ENCODE assay signal across 21 cellular contexts in the genomic region with DNA sequence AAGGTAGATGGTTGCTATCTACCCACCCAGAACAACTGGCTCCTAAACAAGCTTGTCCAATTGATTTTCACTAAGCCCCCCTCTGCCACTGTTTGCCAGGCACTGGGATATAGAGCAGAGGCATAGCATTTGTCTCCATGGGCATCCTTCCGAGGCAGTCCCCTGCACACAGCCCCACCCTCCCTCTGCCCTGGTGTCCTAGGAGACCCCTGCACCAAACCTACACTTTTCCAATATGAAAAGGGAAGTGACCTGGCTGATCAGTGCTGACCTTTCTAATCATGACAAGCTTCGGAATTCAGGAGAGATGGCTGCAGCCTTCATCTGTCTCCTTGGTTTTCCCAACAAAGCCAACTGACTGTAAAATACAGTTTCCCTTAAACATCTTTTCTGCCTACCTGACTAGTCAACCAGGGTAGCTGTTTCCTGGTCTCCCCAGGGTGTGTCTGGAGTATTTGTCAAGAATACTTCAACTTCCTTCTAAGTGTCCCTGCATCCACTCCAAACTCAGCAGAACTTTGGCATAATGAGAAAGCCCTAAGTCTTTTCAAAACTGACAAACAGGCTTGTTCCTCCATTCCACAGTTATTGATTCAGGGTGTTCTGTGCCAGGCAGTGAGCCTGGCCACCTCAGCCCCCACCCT. TPM values are rescaled to one million over a fixed set of nuclear protein-coding genes. Genes with fewer than 3 reads are reported as not detected.
"Had no signal": no experiment of that assay in that cellular context is flagged by ENCODE, and none has a peak within 500 bp of the region (broad histone marks: within the 10 kb centered on the region; RNA-seq: fewer than 3 reads in every experiment).

No MANE protein-coding gene starts in this region.

- H3K36me3 ChIP-seq: adrenal gland, gastrocnemius medialis, heart left ventricle, neutrophil, sigmoid colon, vagina had no signal

- H3K27ac ChIP-seq: adrenal gland, gastrocnemius medialis, heart left ventricle, neutrophil, sigmoid colon, vagina had no signal

- H3K4me3 Mint-ChIP-seq: activated CD4-positive, alpha-beta memory T cell treated with anti-CD3 and anti-CD28 coated beads, Interleukin-2, amount 10 ng/mL, durations not matched to agents 7 days and 5 days; effector memory CD8-positive, alpha-beta T cell; natural killer cell; stimulated activated memory B cell treated with anti-CD40 and anti-IgM and Interleukin-4, amounts not matched to agents 10 μg/mL and 1 μg/mL and 100 μg/mL, for 72 hours had no signal

- H3K36me3 Mint-ChIP-seq: natural killer cell; stimulated activated memory B cell treated with anti-CD40 and anti-IgM and Interleukin-4, amounts not matched to agents 10 μg/mL and 1 μg/mL and 100 μg/mL, for 72 hours had no signal

- H3K9me3 Mint-ChIP-seq: activated CD4-positive, alpha-beta memory T cell treated with anti-CD3 and anti-CD28 coated beads, Interleukin-2, amount 10 ng/mL, durations not matched to agents 7 days and 5 days; natural killer cell had no signal

- H3K27me3 ChIP-seq: vagina had no signal

- DNase-seq: activated CD4-positive, alpha-beta T cell treated with anti-CD3 and anti-CD28 coated beads for 48 hours; activated CD4-positive, CD25-positive, alpha-beta regulatory T cell; activated gamma-delta T cell; dermis blood vessel endothelial cell; effector memory CD8-positive, alpha-beta T cell; gastrocnemius medialis; heart left ventricle; natural killer cell; posterior cingulate gyrus; sigmoid colon; stimulated activated CD4-positive, alpha-beta T cell treated with anti-CD3 and anti-CD28 coated beads, Interleukin-4, amount 100 ng/mL, for 24 hours; T-helper 1 cell; T-helper 9 cell had no signal

- H3K27ac Mint-ChIP-seq: activated CD4-positive, alpha-beta memory T cell treated with anti-CD3 and anti-CD28 coated beads, Interleukin-2, amount 10 ng/mL, durations not matched to agents 7 days and 5 days; activated naive CD4-positive, alpha-beta T cell treated with anti-CD3 and anti-CD28 coated beads, Interleukin-2, amount 50 U/mL, for 72 hours; effector memory CD8-positive, alpha-beta T cell; natural killer cell; stimulated activated memory B cell treated with anti-CD40 and anti-IgM and Interleukin-4, amounts not matched to agents 10 μg/mL and 1 μg/mL and 100 μg/mL, for 72 hours had no signal

- H3K4me3 ChIP-seq: adrenal gland, gastrocnemius medialis, heart left ventricle, sigmoid colon, vagina had no signal

RNA-seq across cellular contexts. Expression of a gene that starts 7.6 kb away (rescaled TPM):
- total RNA-seq: activated CD4-positive, alpha-beta memory T cell treated with anti-CD3 and anti-CD28 coated beads, Interleukin-2, amount 10 ng/mL, durations not matched to agents 7 days and 5 days; activated naive CD4-positive, alpha-beta T cell treated with anti-CD3 and anti-CD28 coated beads, Interleukin-2, amount 50 U/mL, for 72 hours; dermis blood vessel endothelial cell; gastrocnemius medialis; heart left ventricle; lower leg skin; natural killer cell had no signal

RNA-seq across cellular contexts. Expression of a gene that starts 11.3 kb away (rescaled TPM):
- total RNA-seq: activated CD4-positive, alpha-beta memory T cell treated with anti-CD3 and anti-CD28 coated beads, Interleukin-2, amount 10 ng/mL, durations not matched to agents 7 days and 5 days; activated naive CD4-positive, alpha-beta T cell treated with anti-CD3 and anti-CD28 coated beads, Interleukin-2, amount 50 U/mL, for 72 hours; adrenal gland; dermis blood vessel endothelial cell; gastrocnemius medialis; heart left ventricle; lower leg skin; natural killer cell; renal cortical epithelial cell; vagina had no signal
